ENCODE assay signal across 8 cellular contexts in genomic region chr20:44576297-44576696, GRCh38. TPM values are rescaled to one million over a fixed set of nuclear protein-coding genes. Genes with fewer than 3 reads are reported as not detected.
DNase-seq lines count a peak whose midpoint lies in the region; ATAC-seq, FAIRE-seq and TF ChIP-seq lines count a peak whose summit lies in the region.

No MANE protein-coding gene starts in this region.

- H3K27me3 ChIP-seq in subcutaneous abdominal adipose tissue (ENCODE audit: control insufficient read depth in 5 of 5, insufficient read depth in 4 of 5, low read length in 5 of 5): no peaks in the 10 kb centered on the region

- peak; percentile 21 for DNase-seq in activated CD4-positive, alpha-beta T cell treated with anti-CD3 and anti-CD28 coated beads for 48 hours
- DNase-seq in activated CD4-positive, alpha-beta T cell treated with anti-CD3 and anti-CD28 coated beads for 1 hour: no peak
- DNase-seq in RPMI7951 (ENCODE audit: low read depth): peak; percentile 75
- DNase-seq in fibroblast of villous mesenchyme (ENCODE audit: low read depth): peak; percentile 79
- DNase-seq in H54 (ENCODE audit: insufficient read length, low spot score): no peak

- H3K36me3 ChIP-seq in subcutaneous abdominal adipose tissue (ENCODE audit: control insufficient read depth in 5 of 5, insufficient read depth in 5 of 5, low read length in 5 of 5): no peaks in the 10 kb centered on the region

- H3K4me3 ChIP-seq in fibroblast of villous mesenchyme (ENCODE audit: low read depth, low read length) (no peak overlapping the region), subcutaneous abdominal adipose tissue (ENCODE audit: low read depth in 1 of 5, low read length in 5 of 5) (peak overlapping the region in 1 of 5 donors; percentile 10)

- H3K4me1 ChIP-seq in subcutaneous abdominal adipose tissue (ENCODE audit: control insufficient read depth in 5 of 5, insufficient read depth in 5 of 5, low read length in 5 of 5): peaks cover 10 to 60% (median 47%) of the 10 kb centered on the region in 5 donors

- FAIRE-seq in H54 (lab: Jason Lieb, UNC): no peak

- H3K9me3 ChIP-seq in subcutaneous abdominal adipose tissue (ENCODE audit: control insufficient read depth in 5 of 5, low read length in 5 of 5): no peaks in the 10 kb centered on the region

- H3K9ac ChIP-seq in subcutaneous abdominal adipose tissue (ENCODE audit: low read length in 5 of 5): peak overlapping the region in 3 of 5 donors; percentile 1 to 29 (median 9)

- peak overlapping the region; percentile 70 for H3K27ac ChIP-seq in subcutaneous abdominal adipose tissue (ENCODE audit: low read depth, low read length)

- no peak for TF ChIP-seq POLR2A in H54 (IDR thresholded peaks at IDR 0.05; ENCODE audit: low read depth, low read length)

- ATAC-seq in HG03342 (IDR thresholded peaks at IDR 0.05; ENCODE audit: unreplicated experiment): no peak
- no peak for ATAC-seq in GM21528 (IDR thresholded peaks at IDR 0.05; ENCODE audit: low FRiP score, unreplicated experiment)

- TF ChIP-seq CTCF in fibroblast of villous mesenchyme (IDR thresholded peaks at IDR 0.05; ENCODE audit: insufficient read depth, low read depth, low read length): peak; percentile 59

RNA-seq across cellular contexts. Expression of gene PKIG, which starts 6.1 kb away (rescaled TPM):
- 90.2 and 97.5 TPM in 2 replicates for total RNA-seq in RPMI7951 (2014; rRNA removed; shearing (Covaris generic))
- total RNA-seq in fibroblast of villous mesenchyme: 160 and 220 TPM in 2 replicates

RNA-seq across cellular contexts. Expression of gene SERINC3, which starts 54.4 kb away (rescaled TPM):
- 84.7 and 123 TPM in 2 replicates for total RNA-seq in RPMI7951 (2014; rRNA removed; shearing (Covaris generic))
- 90.5 and 136 TPM in 2 replicates for total RNA-seq in fibroblast of villous mesenchyme

Comparison
In these comparisons a context has a peak if more than half of its experiments do, and no peak if none do; other contexts are left out.
1. DNase-seq: peak in activated CD4-positive, alpha-beta T cell treated with anti-CD3 and anti-CD28 coated beads for 48 hours (single experiment), RPMI7951 (single experiment) and fibroblast of villous mesenchyme (single experiment); none in activated CD4-positive, alpha-beta T cell treated with anti-CD3 and anti-CD28 coated beads for 1 hour (single experiment) and H54 (single experiment).